ENCODE assay signal across 1 cellular context in the genomic region with DNA sequence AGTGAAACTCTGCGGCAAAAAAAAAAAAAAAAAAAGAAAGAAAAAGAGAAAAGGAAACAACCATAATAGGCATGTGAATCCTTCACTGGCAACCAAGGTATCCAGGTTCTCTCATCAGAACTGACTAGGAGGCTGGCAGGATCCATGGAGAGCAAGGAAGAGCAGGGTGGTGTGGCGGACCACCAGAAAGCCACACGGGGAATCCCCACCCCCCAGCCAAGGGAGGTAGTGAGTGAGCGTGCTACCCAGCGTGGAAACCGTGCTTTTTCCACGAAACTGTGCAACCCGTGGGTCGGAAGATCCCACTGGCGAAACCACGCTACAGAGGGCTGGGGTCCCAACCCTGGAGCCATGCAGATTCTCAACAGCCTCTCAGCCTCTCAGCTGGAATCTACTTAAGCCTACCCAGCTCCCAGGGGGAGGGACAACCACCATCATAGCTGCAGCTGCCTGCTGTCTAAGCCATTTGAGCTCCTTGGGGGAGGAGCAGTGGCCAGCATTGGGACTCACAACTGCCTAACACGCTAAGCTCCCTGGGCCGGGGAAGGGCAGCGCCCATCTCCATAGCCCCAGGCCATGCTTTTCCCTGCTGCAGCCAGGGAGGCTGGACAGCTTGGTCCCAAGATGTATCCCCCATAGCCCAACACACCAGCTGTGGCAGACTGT.
TF ChIP-seq lines count a peak whose summit lies in the region.

No MANE protein-coding gene starts in this region.

TF ChIP-seq in K562, 482 proteins besides CTCF, POLR2A, EP300 and RAD21 (continued from another document):
- TF ChIP-seq, protein P1, sequence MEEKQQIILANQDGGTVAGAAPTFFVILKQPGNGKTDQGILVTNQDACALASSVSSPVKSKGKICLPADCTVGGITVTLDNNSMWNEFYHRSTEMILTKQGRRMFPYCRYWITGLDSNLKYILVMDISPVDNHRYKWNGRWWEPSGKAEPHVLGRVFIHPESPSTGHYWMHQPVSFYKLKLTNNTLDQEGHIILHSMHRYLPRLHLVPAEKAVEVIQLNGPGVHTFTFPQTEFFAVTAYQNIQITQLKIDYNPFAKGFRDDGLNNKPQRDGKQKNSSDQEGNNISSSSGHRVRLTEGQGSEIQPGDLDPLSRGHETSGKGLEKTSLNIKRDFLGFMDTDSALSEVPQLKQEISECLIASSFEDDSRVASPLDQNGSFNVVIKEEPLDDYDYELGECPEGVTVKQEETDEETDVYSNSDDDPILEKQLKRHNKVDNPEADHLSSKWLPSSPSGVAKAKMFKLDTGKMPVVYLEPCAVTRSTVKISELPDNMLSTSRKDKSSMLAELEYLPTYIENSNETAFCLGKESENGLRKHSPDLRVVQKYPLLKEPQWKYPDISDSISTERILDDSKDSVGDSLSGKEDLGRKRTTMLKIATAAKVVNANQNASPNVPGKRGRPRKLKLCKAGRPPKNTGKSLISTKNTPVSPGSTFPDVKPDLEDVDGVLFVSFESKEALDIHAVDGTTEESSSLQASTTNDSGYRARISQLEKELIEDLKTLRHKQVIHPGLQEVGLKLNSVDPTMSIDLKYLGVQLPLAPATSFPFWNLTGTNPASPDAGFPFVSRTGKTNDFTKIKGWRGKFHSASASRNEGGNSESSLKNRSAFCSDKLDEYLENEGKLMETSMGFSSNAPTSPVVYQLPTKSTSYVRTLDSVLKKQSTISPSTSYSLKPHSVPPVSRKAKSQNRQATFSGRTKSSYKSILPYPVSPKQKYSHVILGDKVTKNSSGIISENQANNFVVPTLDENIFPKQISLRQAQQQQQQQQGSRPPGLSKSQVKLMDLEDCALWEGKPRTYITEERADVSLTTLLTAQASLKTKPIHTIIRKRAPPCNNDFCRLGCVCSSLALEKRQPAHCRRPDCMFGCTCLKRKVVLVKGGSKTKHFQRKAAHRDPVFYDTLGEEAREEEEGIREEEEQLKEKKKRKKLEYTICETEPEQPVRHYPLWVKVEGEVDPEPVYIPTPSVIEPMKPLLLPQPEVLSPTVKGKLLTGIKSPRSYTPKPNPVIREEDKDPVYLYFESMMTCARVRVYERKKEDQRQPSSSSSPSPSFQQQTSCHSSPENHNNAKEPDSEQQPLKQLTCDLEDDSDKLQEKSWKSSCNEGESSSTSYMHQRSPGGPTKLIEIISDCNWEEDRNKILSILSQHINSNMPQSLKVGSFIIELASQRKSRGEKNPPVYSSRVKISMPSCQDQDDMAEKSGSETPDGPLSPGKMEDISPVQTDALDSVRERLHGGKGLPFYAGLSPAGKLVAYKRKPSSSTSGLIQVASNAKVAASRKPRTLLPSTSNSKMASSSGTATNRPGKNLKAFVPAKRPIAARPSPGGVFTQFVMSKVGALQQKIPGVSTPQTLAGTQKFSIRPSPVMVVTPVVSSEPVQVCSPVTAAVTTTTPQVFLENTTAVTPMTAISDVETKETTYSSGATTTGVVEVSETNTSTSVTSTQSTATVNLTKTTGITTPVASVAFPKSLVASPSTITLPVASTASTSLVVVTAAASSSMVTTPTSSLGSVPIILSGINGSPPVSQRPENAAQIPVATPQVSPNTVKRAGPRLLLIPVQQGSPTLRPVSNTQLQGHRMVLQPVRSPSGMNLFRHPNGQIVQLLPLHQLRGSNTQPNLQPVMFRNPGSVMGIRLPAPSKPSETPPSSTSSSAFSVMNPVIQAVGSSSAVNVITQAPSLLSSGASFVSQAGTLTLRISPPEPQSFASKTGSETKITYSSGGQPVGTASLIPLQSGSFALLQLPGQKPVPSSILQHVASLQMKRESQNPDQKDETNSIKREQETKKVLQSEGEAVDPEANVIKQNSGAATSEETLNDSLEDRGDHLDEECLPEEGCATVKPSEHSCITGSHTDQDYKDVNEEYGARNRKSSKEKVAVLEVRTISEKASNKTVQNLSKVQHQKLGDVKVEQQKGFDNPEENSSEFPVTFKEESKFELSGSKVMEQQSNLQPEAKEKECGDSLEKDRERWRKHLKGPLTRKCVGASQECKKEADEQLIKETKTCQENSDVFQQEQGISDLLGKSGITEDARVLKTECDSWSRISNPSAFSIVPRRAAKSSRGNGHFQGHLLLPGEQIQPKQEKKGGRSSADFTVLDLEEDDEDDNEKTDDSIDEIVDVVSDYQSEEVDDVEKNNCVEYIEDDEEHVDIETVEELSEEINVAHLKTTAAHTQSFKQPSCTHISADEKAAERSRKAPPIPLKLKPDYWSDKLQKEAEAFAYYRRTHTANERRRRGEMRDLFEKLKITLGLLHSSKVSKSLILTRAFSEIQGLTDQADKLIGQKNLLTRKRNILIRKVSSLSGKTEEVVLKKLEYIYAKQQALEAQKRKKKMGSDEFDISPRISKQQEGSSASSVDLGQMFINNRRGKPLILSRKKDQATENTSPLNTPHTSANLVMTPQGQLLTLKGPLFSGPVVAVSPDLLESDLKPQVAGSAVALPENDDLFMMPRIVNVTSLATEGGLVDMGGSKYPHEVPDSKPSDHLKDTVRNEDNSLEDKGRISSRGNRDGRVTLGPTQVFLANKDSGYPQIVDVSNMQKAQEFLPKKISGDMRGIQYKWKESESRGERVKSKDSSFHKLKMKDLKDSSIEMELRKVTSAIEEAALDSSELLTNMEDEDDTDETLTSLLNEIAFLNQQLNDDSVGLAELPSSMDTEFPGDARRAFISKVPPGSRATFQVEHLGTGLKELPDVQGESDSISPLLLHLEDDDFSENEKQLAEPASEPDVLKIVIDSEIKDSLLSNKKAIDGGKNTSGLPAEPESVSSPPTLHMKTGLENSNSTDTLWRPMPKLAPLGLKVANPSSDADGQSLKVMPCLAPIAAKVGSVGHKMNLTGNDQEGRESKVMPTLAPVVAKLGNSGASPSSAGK (IDR thresholded peaks at IDR 0.05), result no peak
- TF ChIP-seq ZNF668 (CRISPR knock-in tag; IDR thresholded peaks at IDR 0.05), result no peak
- no peak for TF ChIP-seq TOE1 (IDR thresholded peaks at IDR 0.05; ENCODE audit: borderline replicate concordance)
- no peak for TF ChIP-seq TOE1 (CRISPR knock-in tag; IDR thresholded peaks at IDR 0.05; ENCODE audit: borderline replicate concordance, low read depth)
- TF ChIP-seq NBN (IDR thresholded peaks at IDR 0.05; ENCODE audit: low read depth), result no peak
